Comparison of ENCODE assay signal across 8 cellular contexts in the genomic region with DNA sequence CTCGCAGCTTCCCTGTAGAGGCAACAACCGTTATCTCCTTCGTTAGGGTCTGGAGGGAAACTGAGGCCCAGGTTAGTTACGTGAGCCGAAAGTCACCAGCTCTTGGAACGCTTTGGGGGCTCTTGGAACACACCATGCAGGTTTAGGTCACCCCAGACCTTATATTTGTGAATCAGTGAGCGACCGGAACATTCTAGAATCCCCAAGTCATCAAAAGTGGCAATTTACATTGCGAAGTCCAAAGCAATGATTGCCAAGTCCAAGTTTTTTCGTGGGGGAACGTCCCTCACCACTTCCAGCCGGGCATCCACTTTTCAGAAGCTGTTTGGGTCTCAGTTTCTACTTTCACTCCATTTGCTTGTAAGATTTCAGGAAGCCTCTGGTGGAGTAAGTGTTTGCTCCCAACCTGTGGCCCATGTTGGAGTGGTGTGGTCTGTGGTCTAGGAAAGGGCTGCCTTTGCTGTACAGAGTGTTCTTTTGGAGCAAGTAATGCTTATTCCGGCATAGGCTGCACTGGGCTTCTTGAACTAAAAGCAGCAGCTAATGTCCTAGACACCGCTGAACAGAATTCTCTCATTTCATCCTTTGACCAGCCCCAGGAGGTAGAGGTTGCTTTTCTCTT. TPM values are rescaled to one million over a fixed set of nuclear protein-coding genes. Genes with fewer than 3 reads are reported as not detected.
A peak's percentile ranks its signal among the peaks of the same experiment; 100 is the strongest.
DNase-seq lines count a peak whose midpoint lies in the region; ATAC-seq and TF ChIP-seq lines count a peak whose summit lies in the region.

No MANE protein-coding gene starts in this region.

- H3K27me3 Mint-ChIP-seq in natural killer cell (ENCODE audit: low read depth in 2 of 2), result no peaks in the 10 kb centered on the region

- H3K27me3 ChIP-seq in NT2/D1 (ENCODE audit: insufficient read depth, insufficient read length) (peaks cover 32% of the 10 kb centered on the region), duodenal mucosa (ENCODE audit: control insufficient read depth in 1 of 2, insufficient read depth in 2 of 2, low read length in 2 of 2) (peaks cover 0 to 4% of the 10 kb centered on the region in 2 donors)

- no peak for ATAC-seq in natural killer cell
- no peak for ATAC-seq in HG03521 (IDR thresholded peaks at IDR 0.05; ENCODE audit: unreplicated experiment)
- no peak for ATAC-seq in HG03139 (IDR thresholded peaks at IDR 0.05; ENCODE audit: unreplicated experiment)

- no peaks in the 10 kb centered on the region for H3K36me3 Mint-ChIP-seq in natural killer cell

- H3K9ac ChIP-seq in NT2/D1 (ENCODE audit: insufficient read length, low read depth) (peak overlapping the region; percentile 80), duodenal mucosa (ENCODE audit: low read depth in 1 of 2, low read length in 2 of 2) (peak overlapping the region; percentile 21 to 50)

- H3K4me3 ChIP-seq in NT2/D1 (ENCODE audit: insufficient read length, low read depth) (peak overlapping the region; percentile 12), duodenal mucosa (ENCODE audit: low read depth in 1 of 2, low read length in 2 of 2) (peak overlapping the region; percentile 53 to 67)

- peak overlapping the region; percentile 90 to 93 for H3K27ac Mint-ChIP-seq in natural killer cell

- H3K4me3 Mint-ChIP-seq in natural killer cell, result peak overlapping the region; percentile 81

- H3K9me3 ChIP-seq in NT2/D1 (ENCODE audit: insufficient read depth, low read length) (peaks cover 3% of the 10 kb centered on the region; the same call in 1 of the 2 replicates), duodenal mucosa (ENCODE audit: control insufficient read depth in 1 of 2, low read length in 2 of 2) (no peaks in the 10 kb centered on the region)

- intact Hi-C loops in natural killer cell (cut with micrococcal nuclease), result loop anchor here (2.0 to 5.0 kb wide), 3 partner anchors 33 to 135 kb away; a partner anchor contains a TSS

- DNase-seq in CD1c-positive myeloid dendritic cell (ENCODE audit: extremely low spot score), result peak; percentile 11
- no peak for DNase-seq in NT2/D1 (ENCODE audit: low read depth, low spot score)
- no peak for DNase-seq in natural killer cell
- no peak for DNase-seq in GM20000 (ENCODE audit: low spot score)
- DNase-seq in NCI-H526 (lab: John Stamatoyannopoulos, UW), result no peak

- no peak for TF ChIP-seq CTCF in natural killer cell (IDR thresholded peaks at IDR 0.05)
- TF ChIP-seq CTCF in GM20000 (IDR thresholded peaks at IDR 0.05; ENCODE audit: extremely low read depth, missing control alignments), result no peak

- H3K4me1 ChIP-seq in NT2/D1 (ENCODE audit: insufficient read depth, insufficient read length) (peaks cover 2% of the 10 kb centered on the region), duodenal mucosa (ENCODE audit: control insufficient read depth in 1 of 2, insufficient read depth in 2 of 2, low read length in 2 of 2) (peaks cover 27 to 30% of the 10 kb centered on the region in 2 donors)

- H3K36me3 ChIP-seq in NT2/D1 (ENCODE audit: insufficient read depth, insufficient read length, low read length) (no peaks in the 10 kb centered on the region), duodenal mucosa (ENCODE audit: control insufficient read depth in 1 of 2, insufficient read depth in 2 of 2, low read length in 2 of 2) (no peaks in the 10 kb centered on the region)

- peak overlapping the region; percentile 74 for H3K27ac ChIP-seq in duodenal mucosa (ENCODE audit: low read depth, low read length)

- H3K9me3 Mint-ChIP-seq in natural killer cell, result no peaks in the 10 kb centered on the region

- peaks cover 13 to 33% of the 10 kb centered on the region in 2 donors for H3K4me1 Mint-ChIP-seq in natural killer cell

RNA-seq across cellular contexts. Expression of a gene that starts 32.8 kb away (rescaled TPM):
- total RNA-seq in natural killer cell, result 1 to 10 TPM in 1 of 3 donors, under 1 TPM in 2; 0.20 to 1.3 (median 0.40) TPM
